In the genomic region with DNA sequence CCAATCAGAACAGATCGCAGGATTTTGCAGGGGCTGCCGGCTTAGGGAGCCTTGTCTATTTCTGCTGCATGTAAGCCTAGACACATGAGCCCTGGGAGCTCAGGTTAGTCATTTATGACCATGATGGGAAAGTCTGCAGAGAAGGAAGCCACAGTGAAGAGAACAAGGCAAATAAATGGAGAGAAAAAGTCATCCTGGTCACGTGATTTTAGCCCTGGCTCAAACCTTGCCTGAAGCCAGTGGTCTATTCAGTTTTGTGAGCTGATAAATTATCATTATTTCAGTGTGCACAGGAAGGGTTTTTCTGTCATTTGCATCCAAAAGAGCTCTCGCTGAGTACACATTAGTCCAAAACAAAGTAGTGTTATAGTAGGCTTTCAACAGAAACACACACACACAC, we compare ENCODE assay signal across 23 cellular contexts.
A peak's percentile ranks its signal among the peaks of the same experiment; 100 is the strongest.
DNase-seq lines count a peak whose midpoint lies in the region; ATAC-seq, FAIRE-seq and TF ChIP-seq lines count a peak whose summit lies in the region.
"Had no signal": no experiment of that assay in that cellular context is flagged by ENCODE, and none has a peak within 500 bp of the region (broad histone marks: within the 10 kb centered on the region; RNA-seq: fewer than 3 reads in every experiment).

No MANE protein-coding gene starts in this region.

- CTCF ChIA-PET in HepG2 (lab: Yijun Ruan, JAX; ENCODE audit: low intra/inter-chr PET ratio, low total read pairs): no interaction called here
- CTCF ChIA-PET in WTC11 (lab: Charles Lee): no interaction called here

- in situ Hi-C loops in HepG2 (cut with HindIII; ENCODE audit: extremely low pct_ligation_motif_present, low pct_unique_long_range_greater_than_20kb): no loop called here

- no peak overlapping the region for H3K4me3 ChIP-seq in HepG2 (replicated peaks in 1 of 3; ENCODE audit: insufficient read depth in 1 of 3, low read depth in 2 of 3, low read length in 3 of 3)
- no peak overlapping the region for H3K4me3 ChIP-seq in right lobe of liver
- no peak overlapping the region for H3K4me3 ChIP-seq in neural progenitor cell
- H3K4me3 ChIP-seq in testis: no peak overlapping the region
- H3K4me3 ChIP-seq: GM23248 had no signal

- H4K20me1 ChIP-seq in HepG2 (ENCODE audit: insufficient read depth, low read length) (no peaks in the 10 kb centered on the region), neural progenitor cell (ENCODE audit: low read depth) (no peaks in the 10 kb centered on the region)

- POLR2A ChIA-PET in HepG2 (lab: Yijun Ruan, JAX) (no interaction called here), WTC11 (lab: Charles Lee) (no interaction called here)

- H2AFZ ChIP-seq in HepG2 (ENCODE audit: low read length) (no peak overlapping the region), neural progenitor cell (replicated peaks) (peak overlapping the region; percentile 53)
- H2AFZ ChIP-seq: GM23248 had no signal

- H3K9me3 ChIP-seq in HepG2 (ENCODE audit: low read length) (no peaks in the 10 kb centered on the region), right lobe of liver (no peaks in the 10 kb centered on the region), neural progenitor cell (ENCODE audit: low read depth) (no peaks in the 10 kb centered on the region), testis (no peaks in the 10 kb centered on the region)
- H3K9me3 ChIP-seq: BE2C had no signal

- no TSS peak for BruUV-seq in HepG2 (replicated peaks; lab: Mats Ljungman, UMichigan)

- H3K27me3 Mint-ChIP-seq in WTC11 (ENCODE audit: low read depth) (peaks cover 4% of the 10 kb centered on the region; the same call in 1 of the 2 replicates), neural progenitor cell (ENCODE audit: insufficient read depth, low read depth) (peaks cover 7% of the 10 kb centered on the region)
- H3K27me3 Mint-ChIP-seq: CD4-positive, CD25-positive, alpha-beta regulatory T cell had no signal

- TF ChIP-seq CTCF in HepG2 (CRISPR knock-in tag; IDR thresholded peaks at IDR 0.05): no peak
- TF ChIP-seq CTCF in right lobe of liver (IDR thresholded peaks at IDR 0.05): no peak
- no peak for TF ChIP-seq CTCF in WTC11 (IDR thresholded peaks at IDR 0.05)
- TF ChIP-seq CTCF in neural progenitor cell (IDR thresholded peaks at IDR 0.05): no peak
- TF ChIP-seq CTCF in testis (IDR thresholded peaks at IDR 0.05): no peak

- no peak for TF ChIP-seq POLR2A in HepG2 (IDR thresholded peaks at IDR 0.05; ENCODE audit: insufficient read depth in 1 of 2, low read depth in 2 of 2, low read length in 2 of 2)
- no peak for TF ChIP-seq POLR2A in right lobe of liver (IDR thresholded peaks at IDR 0.05)
- no peak for TF ChIP-seq POLR2A in testis (IDR thresholded peaks at IDR 0.05)

- DNase-seq in HepG2 (ENCODE audit: low spot score): no peak
- DNase-seq in right lobe of liver: no peak
- DNase-seq in WTC11 (ENCODE audit: low spot score): no peak
- DNase-seq in neural progenitor cell (ENCODE audit: low spot score): no peak
- no peak for DNase-seq in COLO668 (lab: John Stamatoyannopoulos, UW; ENCODE audit: unreplicated experiment)
- no peak for DNase-seq in testis
- DNase-seq: BE2C; CD4-positive, CD25-positive, alpha-beta regulatory T cell; CD8-positive, alpha-beta T cell; DMS 273 treated with DMSO at 0.1 percent for 48 hours; DMS79; EL; GDM1; GM23248; H9 had no signal

- intact Hi-C loops in HepG2 (cut with micrococcal nuclease; ENCODE audit: unreplicated experiment): no loop called here
- intact Hi-C loops in right lobe of liver (cut with DNase I): no loop called here
- intact Hi-C loops in testis (cut with DNase I; ENCODE audit: low total_unique reads): no loop called here

- H3K36me3 ChIP-seq in HepG2 (replicated peaks in 1 of 2; ENCODE audit: control insufficient read depth in 1 of 2, insufficient read depth in 2 of 2, low read length in 2 of 2): no peaks in the 10 kb centered on the region
- no peaks in the 10 kb centered on the region for H3K36me3 ChIP-seq in right lobe of liver
- no peaks in the 10 kb centered on the region for H3K36me3 ChIP-seq in neural progenitor cell
- no peaks in the 10 kb centered on the region for H3K36me3 ChIP-seq in testis (ENCODE audit: low read depth, missing control alignments)
- H3K36me3 ChIP-seq: BE2C had no signal

- FAIRE-seq in HepG2 (lab: Jason Lieb, UNC): no peak
- FAIRE-seq: A204.1, D721Med, GM12891, GM18507 had no signal

- H3K27me3 ChIP-seq in HepG2 (ENCODE audit: control insufficient read depth in 1 of 2, insufficient read depth in 2 of 2, low read length in 2 of 2): peaks cover 1 to 7% of the 10 kb centered on the region in 2 experiments; a peak in 2 of 5 replicates
- no peaks in the 10 kb centered on the region for H3K27me3 ChIP-seq in right lobe of liver
- no peaks in the 10 kb centered on the region for H3K27me3 ChIP-seq in neural progenitor cell
- no peaks in the 10 kb centered on the region for H3K27me3 ChIP-seq in testis
- H3K27me3 ChIP-seq: BE2C had no signal

- no peak overlapping the region for H3K4me3 Mint-ChIP-seq in WTC11
- H3K4me3 Mint-ChIP-seq in neural progenitor cell: no peak overlapping the region
- H3K4me3 Mint-ChIP-seq: CD4-positive, CD25-positive, alpha-beta regulatory T cell; CD8-positive, alpha-beta T cell; H9 had no signal

- H3K27ac ChIP-seq in HepG2 (ENCODE audit: extremely low read length, insufficient read depth, low read length) (no peak overlapping the region), right lobe of liver (no peak overlapping the region), neural progenitor cell (no peak overlapping the region), testis (no peak overlapping the region)
- H3K27ac ChIP-seq: 22Rv1, C4-2B, GM23248 had no signal

- no peak for TF ChIP-seq EP300 in HepG2 (IDR thresholded peaks at IDR 0.05; ENCODE audit: low read depth in 2 of 2, low read length in 2 of 2)
- no peak for TF ChIP-seq EP300 in HepG2 (CRISPR knock-in tag; IDR thresholded peaks at IDR 0.05; ENCODE audit: borderline replicate concordance)

- H3K36me3 Mint-ChIP-seq in WTC11 (no peaks in the 10 kb centered on the region), neural progenitor cell (no peaks in the 10 kb centered on the region)
- H3K36me3 Mint-ChIP-seq: CD4-positive, CD25-positive, alpha-beta regulatory T cell; CD8-positive, alpha-beta T cell had no signal

- H3K79me2 ChIP-seq in HepG2 (ENCODE audit: insufficient read depth, low read length) (no peaks in the 10 kb centered on the region), neural progenitor cell (ENCODE audit: low read depth) (no peaks in the 10 kb centered on the region)

- no peak overlapping the region for H3K9ac ChIP-seq in HepG2 (ENCODE audit: insufficient read depth, low read depth, low read length)
- H3K9ac ChIP-seq in neural progenitor cell: no peak overlapping the region
- H3K9ac ChIP-seq: GM23248 had no signal

- H3K4me1 ChIP-seq in HepG2 (ENCODE audit: insufficient read depth, low read length) (no peaks in the 10 kb centered on the region), right lobe of liver (no peaks in the 10 kb centered on the region), neural progenitor cell (peaks cover 4% of the 10 kb centered on the region), testis (no peaks in the 10 kb centered on the region)

- ATAC-seq in HepG2 (no peak), right lobe of liver (no peak), WTC11 (no peak), GM21515 (IDR thresholded peaks at IDR 0.05; ENCODE audit: unreplicated experiment) (no peak)
- ATAC-seq: CD8-positive, alpha-beta T cell; HCT116 had no signal

- no peaks in the 10 kb centered on the region for H3F3A ChIP-seq in neural progenitor cell (ENCODE audit: low read depth)

- H3K9me3 Mint-ChIP-seq in WTC11: no peaks in the 10 kb centered on the region
- H3K9me3 Mint-ChIP-seq in neural progenitor cell: no peaks in the 10 kb centered on the region
- H3K9me3 Mint-ChIP-seq: CD8-positive, alpha-beta T cell; H9 had no signal

- no peak overlapping the region for H3K27ac Mint-ChIP-seq in WTC11
- H3K27ac Mint-ChIP-seq in neural progenitor cell: no peak overlapping the region
- H3K27ac Mint-ChIP-seq: CD4-positive, CD25-positive, alpha-beta regulatory T cell; CD8-positive, alpha-beta T cell; H9 had no signal

- no peak for TF ChIP-seq RAD21 in HepG2 (CRISPR knock-in tag; IDR thresholded peaks at IDR 0.05)

- H3K4me1 Mint-ChIP-seq in WTC11 (0 out of 2 replicates have a peak, but pooled peaks cover 3% of the 10 kb centered on the region), neural progenitor cell (peaks cover 14% of the 10 kb centered on the region)
- H3K4me1 Mint-ChIP-seq: CD4-positive, CD25-positive, alpha-beta regulatory T cell had no signal

- H3K4me2 ChIP-seq in HepG2 (ENCODE audit: low read depth, low read length) (no peak overlapping the region), neural progenitor cell (no peak overlapping the region)

- 34% methylated on average over 4 of the region's 4 CpGs for WGBS in HepG2 (ENCODE audit: low lambda C conversion rate)
- WGBS in right lobe of liver (ENCODE audit: insufficient coverage, low coverage, low lambda C conversion rate, missing lambda C conversion rate): 63% methylated on average over 4 of the region's 4 CpGs
- WGBS in testis, 2 donors: 90 to 93% methylated on average over 4 of the region's 4 CpGs

TF ChIP-seq in HepG2, 621 proteins besides CTCF, POLR2A, EP300 and RAD21 (continues in another document):
- TF ChIP-seq, protein P1, sequence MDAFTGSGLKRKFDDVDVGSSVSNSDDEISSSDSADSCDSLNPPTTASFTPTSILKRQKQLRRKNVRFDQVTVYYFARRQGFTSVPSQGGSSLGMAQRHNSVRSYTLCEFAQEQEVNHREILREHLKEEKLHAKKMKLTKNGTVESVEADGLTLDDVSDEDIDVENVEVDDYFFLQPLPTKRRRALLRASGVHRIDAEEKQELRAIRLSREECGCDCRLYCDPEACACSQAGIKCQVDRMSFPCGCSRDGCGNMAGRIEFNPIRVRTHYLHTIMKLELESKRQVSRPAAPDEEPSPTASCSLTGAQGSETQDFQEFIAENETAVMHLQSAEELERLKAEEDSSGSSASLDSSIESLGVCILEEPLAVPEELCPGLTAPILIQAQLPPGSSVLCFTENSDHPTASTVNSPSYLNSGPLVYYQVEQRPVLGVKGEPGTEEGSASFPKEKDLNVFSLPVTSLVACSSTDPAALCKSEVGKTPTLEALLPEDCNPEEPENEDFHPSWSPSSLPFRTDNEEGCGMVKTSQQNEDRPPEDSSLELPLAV (CRISPR knock-in tag; conservative IDR thresholded peaks at IDR 0.05; ENCODE audit: low read depth): no peak
- TF ChIP-seq HHEX (CRISPR knock-in tag; IDR thresholded peaks at IDR 0.05): no peak

TF ChIP-seq in WTC11, 78 proteins besides CTCF, POLR2A, EP300 and RAD21 (continues in another document):
- TF ChIP-seq, protein P2, sequence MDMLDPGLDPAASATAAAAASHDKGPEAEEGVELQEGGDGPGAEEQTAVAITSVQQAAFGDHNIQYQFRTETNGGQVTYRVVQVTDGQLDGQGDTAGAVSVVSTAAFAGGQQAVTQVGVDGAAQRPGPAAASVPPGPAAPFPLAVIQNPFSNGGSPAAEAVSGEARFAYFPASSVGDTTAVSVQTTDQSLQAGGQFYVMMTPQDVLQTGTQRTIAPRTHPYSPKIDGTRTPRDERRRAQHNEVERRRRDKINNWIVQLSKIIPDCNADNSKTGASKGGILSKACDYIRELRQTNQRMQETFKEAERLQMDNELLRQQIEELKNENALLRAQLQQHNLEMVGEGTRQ (CRISPR knock-in tag; IDR thresholded peaks at IDR 0.05): 0 out of 2 replicates have a peak, but pooled peaks have one; percentile 14
